In genomic region chr7:51592822-51593221, GRCh38 we compare ENCODE assay signal across 20 cellular contexts.
"Had no signal": no experiment of that assay in that cellular context is flagged by ENCODE, and none has a peak within 500 bp of the region (broad histone marks: within the 10 kb centered on the region; RNA-seq: fewer than 3 reads in every experiment).

No MANE protein-coding gene starts in this region.

- H3K9me3 ChIP-seq: adrenal gland, gastrocnemius medialis, ovary, right lobe of liver, transverse colon, uterus had no signal

- H3K27ac ChIP-seq: adrenal gland, gastrocnemius medialis, heart left ventricle, ovary, right lobe of liver, transverse colon, uterus had no signal

- H3K4me3 ChIP-seq: adrenal gland, gastrocnemius medialis, heart left ventricle, mucosa of descending colon, ovary, right lobe of liver, transverse colon, uterus had no signal

- H3K36me3 ChIP-seq: adrenal gland, gastrocnemius medialis, heart left ventricle, ovary, right lobe of liver, transverse colon, uterus had no signal

- DNase-seq: activated CD4-positive, CD25-positive, alpha-beta regulatory T cell treated with anti-CD3 and anti-CD28 coated beads, Interleukin-2, amount 50 U/mL, for 72 hours; activated effector memory CD4-positive, alpha-beta T cell treated with anti-CD3 and anti-CD28 coated beads, Interleukin-2, amount 50 U/mL, for 16 hours; activated T-cell treated with anti-CD3 and anti-CD28 coated beads, Interleukin-2, amount 50 U/mL, for 72 hours; adrenal gland; cerebellar nuclear complex; cortex of kidney; gastrocnemius medialis; heart left ventricle; immature natural killer cell; kidney glomerular epithelial cell; mucosa of descending colon; naive B cell; ovary; right lobe of liver; small intestine; stimulated activated CD4-positive, alpha-beta T cell treated with anti-CD3 and anti-CD28 coated beads, Interleukin-15, amount 100 ng/mL, for 24 hours; stimulated activated CD4-positive, alpha-beta T cell treated with anti-CD3 and anti-CD28 coated beads, Interleukin-2, amount 100 ng/mL, for 48 hours; T-helper 9 cell; transverse colon; uterus had no signal

- H3K27me3 ChIP-seq: adrenal gland, gastrocnemius medialis, heart left ventricle, ovary, right lobe of liver, transverse colon, uterus had no signal

- H3K4me1 ChIP-seq: adrenal gland, gastrocnemius medialis, heart left ventricle, right lobe of liver, uterus had no signal
